In the genomic region with DNA sequence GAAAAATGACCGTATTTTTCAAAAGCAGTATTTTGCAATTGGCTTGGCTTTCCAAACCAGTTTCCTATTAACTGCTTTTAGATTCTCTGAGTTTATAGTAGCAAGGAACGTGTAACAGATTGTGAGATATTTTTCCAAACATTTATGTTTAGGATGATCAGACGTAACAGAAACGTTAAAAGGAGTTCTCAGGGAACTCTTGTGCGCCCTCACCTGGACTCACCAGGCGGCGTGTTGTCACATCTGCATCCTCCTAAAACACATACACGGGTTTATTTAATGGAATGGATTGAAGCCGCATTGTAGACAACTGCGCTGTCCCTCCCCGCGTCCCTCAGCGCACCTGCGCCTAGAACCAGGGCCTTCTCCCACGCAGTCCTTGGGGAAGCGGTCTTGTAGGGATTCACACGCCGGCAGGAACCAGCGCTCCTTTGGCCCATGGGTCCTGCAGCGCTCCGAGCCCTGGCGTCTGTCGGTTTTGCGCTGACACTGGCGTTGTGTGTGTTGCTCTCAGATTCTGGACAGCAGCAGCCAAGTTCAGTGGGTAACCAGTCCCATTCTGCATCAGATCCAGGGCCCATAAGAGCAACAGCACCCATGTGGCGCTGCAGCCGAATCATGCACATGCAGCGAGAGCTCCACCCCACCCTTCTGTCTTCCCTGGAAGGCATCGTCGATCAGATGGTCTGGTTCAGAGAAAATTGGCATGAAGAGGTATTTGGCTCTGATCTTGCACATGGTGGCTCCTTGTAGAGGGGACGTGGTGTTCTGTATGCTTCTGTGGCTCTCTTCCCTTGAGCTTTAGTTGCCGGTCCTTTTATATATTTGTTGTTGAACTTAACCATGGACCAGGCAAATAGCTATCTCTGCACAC, we compare ENCODE assay signal across 22 cellular contexts.
DNase-seq lines count a peak whose midpoint lies in the region; ATAC-seq, FAIRE-seq and TF ChIP-seq lines count a peak whose summit lies in the region.
"Had no signal": no experiment of that assay in that cellular context is flagged by ENCODE, and none has a peak within 500 bp of the region (broad histone marks: within the 10 kb centered on the region; RNA-seq: fewer than 3 reads in every experiment).

No MANE protein-coding gene starts in this region.

- no peaks in the 10 kb centered on the region for H3K79me2 ChIP-seq in GM12878 (ENCODE audit: control insufficient read depth, insufficient read depth, low read length)

- no peaks in the 10 kb centered on the region for H3K4me1 ChIP-seq in Caco-2
- peaks cover 13% of the 10 kb centered on the region for H3K4me1 ChIP-seq in GM12878 (ENCODE audit: control insufficient read depth, insufficient read depth, low read length)
- H3K4me1 ChIP-seq: prostate gland, SJCRH30, thyroid gland had no signal

- FAIRE-seq in GM12878 (lab: Jason Lieb, UNC): no peak

- SMC1A ChIA-PET in GM12878 (lab: Charles Lee; ENCODE audit: uncharacterized antibody, unreplicated experiment): interaction anchor here (1.0 kb wide), 1 partner anchor 24 kb away, joined by 3 read pairs; no protein-coding TSS in a partner anchor

- RAD21 ChIA-PET in GM12878 (lab: Charles Lee; ENCODE audit: unreplicated experiment): interaction anchor here (0.6 kb wide), 1 partner anchor 106 kb away, joined by 3 read pairs; no protein-coding TSS in a partner anchor

- CTCF ChIA-PET in Caco-2 (lab: Charles Lee) (no interaction called here), GM12878 (lab: Yijun Ruan, JAX) (interaction anchor here (1.5 kb wide), 1 partner anchor 318 kb away, joined by 3 read pairs; no protein-coding TSS in a partner anchor)

- 97% methylated on average over 32 of the region's 32 CpGs for WGBS in GM12878 (ENCODE audit: insufficient coverage, insufficient replicate concordance, low lambda C conversion rate, missing lambda C conversion rate)

- H3K9me3 ChIP-seq in Caco-2 (no peaks in the 10 kb centered on the region), GM12878 (replicated peaks; ENCODE audit: control insufficient read depth, insufficient read depth, low read length) (no peaks in the 10 kb centered on the region)
- H3K9me3 ChIP-seq: BLaER1 treated with 17β-estradiol and CSF1 and Interleukin-3, amounts not matched to agents 10 nM and 100 nM; prostate gland; SJCRH30; thyroid gland had no signal

- no peak overlapping the region for H3K9ac ChIP-seq in GM12878 (ENCODE audit: control insufficient read depth, insufficient read depth, low read length)
- H3K9ac ChIP-seq: BLaER1 treated with 17β-estradiol and CSF1 and Interleukin-3, amounts not matched to agents 10 nM and 100 nM had no signal

- no peak overlapping the region for H2AFZ ChIP-seq in GM12878 (ENCODE audit: control insufficient read depth, low read depth, low read length)

- BruUV-seq in Caco-2 (replicated peaks; lab: Mats Ljungman, UMichigan) (no TSS peak), GM12878 (replicated peaks; lab: Mats Ljungman, UMichigan) (no TSS peak)

- H3K4me3 Mint-ChIP-seq in Caco-2 (ENCODE audit: unreplicated experiment): no peak overlapping the region
- H3K4me3 Mint-ChIP-seq in HFFc6: no peak overlapping the region
- H3K4me3 Mint-ChIP-seq in naive thymus-derived CD8-positive, alpha-beta T cell: no peak overlapping the region
- H3K4me3 Mint-ChIP-seq: activated naive CD4-positive, alpha-beta T cell treated with anti-CD3 and anti-CD28 coated beads, Interleukin-2, amount 10 ng/mL, durations not matched to agents 7 days and 5 days; natural killer cell; stimulated activated effector memory CD8-positive, alpha-beta T cell treated with anti-CD3 and anti-CD28 coated beads, Interleukin-12 subunit alpha, Interleukin-12 subunit beta, amount 100 ng/mL, for 72 hours had no signal

- H3K27me3 ChIP-seq in Caco-2 (replicated peaks; ENCODE audit: control insufficient read depth, insufficient read depth, low read length) (no peaks in the 10 kb centered on the region), GM12878 (replicated peaks in 1 of 2; ENCODE audit: control insufficient read depth in 2 of 2, insufficient read depth in 2 of 2, low read length in 1 of 2) (no peaks in the 10 kb centered on the region)
- H3K27me3 ChIP-seq: BLaER1 treated with 17β-estradiol and CSF1 and Interleukin-3, amounts not matched to agents 10 nM and 100 nM; dorsolateral prefrontal cortex; SJCRH30; thyroid gland had no signal

- TF ChIP-seq POLR2A in GM12878 (IDR thresholded peaks at IDR 0.05; ENCODE audit: low read depth, low read length): no peak

- H3K4me1 Mint-ChIP-seq in Caco-2 (ENCODE audit: low read depth, unreplicated experiment) (no peaks in the 10 kb centered on the region), HFFc6 (ENCODE audit: low read depth) (no peaks in the 10 kb centered on the region)
- peaks cover 18 to 43% (median 28%) of the 10 kb centered on the region in 4 donors for H3K4me1 Mint-ChIP-seq in naive thymus-derived CD8-positive, alpha-beta T cell

- H3K36me3 Mint-ChIP-seq in Caco-2 (ENCODE audit: insufficient read depth, unreplicated experiment) (peaks cover 64% of the 10 kb centered on the region), HFFc6 (ENCODE audit: low read depth) (peaks cover 21% of the 10 kb centered on the region)
- peaks cover 7 to 73% (median 17%) of the 10 kb centered on the region in 3 donors for H3K36me3 Mint-ChIP-seq in naive thymus-derived CD8-positive, alpha-beta T cell

- intact Hi-C loops in Caco-2 (cut with micrococcal nuclease; ENCODE audit: unreplicated experiment): no loop called here
- intact Hi-C loops in GM12878 (cut with micrococcal nuclease; ENCODE audit: unreplicated experiment): no loop called here

- no peaks in the 10 kb centered on the region for H4K20me1 ChIP-seq in GM12878 (ENCODE audit: control insufficient read depth, insufficient read depth)

- H3K4me2 ChIP-seq in GM12878 (ENCODE audit: control insufficient read depth, insufficient read depth): no peak overlapping the region
- H3K4me2 ChIP-seq: BLaER1 treated with 17β-estradiol and CSF1 and Interleukin-3, amounts not matched to agents 10 nM and 100 nM had no signal

- no peaks in the 10 kb centered on the region for H3K27me3 Mint-ChIP-seq in Caco-2 (ENCODE audit: insufficient read depth, unreplicated experiment)
- no peaks in the 10 kb centered on the region for H3K27me3 Mint-ChIP-seq in HFFc6 (ENCODE audit: insufficient read depth)
- no peaks in the 10 kb centered on the region for H3K27me3 Mint-ChIP-seq in naive thymus-derived CD8-positive, alpha-beta T cell
- H3K27me3 Mint-ChIP-seq: activated naive CD4-positive, alpha-beta T cell treated with anti-CD3 and anti-CD28 coated beads, Interleukin-2, amount 10 ng/mL, durations not matched to agents 7 days and 5 days had no signal

- TF ChIP-seq CTCF in Caco-2 (IDR thresholded peaks at IDR 0.05; ENCODE audit: insufficient read depth in 1 of 2, low read depth in 1 of 2, low read length in 1 of 2, severe bottlenecking in 1 of 2, unreplicated experiment in 1 of 2): no peak
- TF ChIP-seq CTCF in HFFc6 (IDR thresholded peaks at IDR 0.05): peak; percentile 25; the same call in 1 of the 2 replicates
- TF ChIP-seq CTCF in GM12878 (IDR thresholded peaks at IDR 0.05 in 2 of 3, conservative IDR thresholded peaks at IDR 0.05 in 1 of 3; ENCODE audit: control insufficient read depth in 2 of 3, extremely low read depth in 1 of 3, insufficient read depth in 1 of 3, low read depth in 3 of 3, low read length in 3 of 3): no peak; a peak in 1 of 6 replicates
- TF ChIP-seq CTCF in foreskin fibroblast (IDR thresholded peaks at IDR 0.05; ENCODE audit: low read depth, low read length): no peak

- POLR2A ChIA-PET in Caco-2 (lab: Charles Lee): no interaction called here
- POLR2A ChIA-PET in GM12878 (lab: Charles Lee): interaction anchor here (0.7 kb wide), 1 partner anchor 9 kb away, joined by 3 read pairs; no protein-coding TSS in a partner anchor
- POLR2A ChIA-PET in naive thymus-derived CD8-positive, alpha-beta T cell (lab: Charles Lee): interaction anchor here (0.9 kb wide), 1 partner anchor 54 kb away, joined by 4 read pairs; no protein-coding TSS in a partner anchor

- H3K27ac ChIP-seq in GM12878 (ENCODE audit: control insufficient read depth, insufficient read depth): peak overlapping the region; percentile 43; the same call in 1 of the 2 replicates
- H3K27ac ChIP-seq: BLaER1 treated with 17β-estradiol and CSF1 and Interleukin-3, amounts not matched to agents 10 nM and 100 nM; SJCRH30; thyroid gland had no signal

- H3K36me3 ChIP-seq in Caco-2 (ENCODE audit: control insufficient read depth, insufficient read depth, low read length) (peaks cover 4% of the 10 kb centered on the region), GM12878 (ENCODE audit: control insufficient read depth in 2 of 2, insufficient read depth in 2 of 2, low read length in 1 of 2) (peaks cover 28 to 49% of the 10 kb centered on the region in 2 experiments)

- H3K27ac Mint-ChIP-seq in Caco-2 (ENCODE audit: unreplicated experiment): no peak overlapping the region
- H3K27ac Mint-ChIP-seq in HFFc6: no peak overlapping the region
- peak overlapping the region in 1 of 10 donors; percentile 37 for H3K27ac Mint-ChIP-seq in naive thymus-derived CD8-positive, alpha-beta T cell
- H3K27ac Mint-ChIP-seq: activated naive CD4-positive, alpha-beta T cell treated with anti-CD3 and anti-CD28 coated beads, Interleukin-2, amount 10 ng/mL, durations not matched to agents 7 days and 5 days; natural killer cell; stimulated activated effector memory CD8-positive, alpha-beta T cell treated with anti-CD3 and anti-CD28 coated beads, Interleukin-12 subunit alpha, Interleukin-12 subunit beta, amount 100 ng/mL, for 72 hours had no signal

- ATAC-seq in GM12878: no peak
- ATAC-seq in esophagus mucosa: no peak
- ATAC-seq in HG03457 (IDR thresholded peaks at IDR 0.05; ENCODE audit: unreplicated experiment): no peak
- ATAC-seq in naive thymus-derived CD8-positive, alpha-beta T cell: no peak
- ATAC-seq: natural killer cell; stimulated activated effector memory CD8-positive, alpha-beta T cell treated with anti-CD3 and anti-CD28 coated beads, Interleukin-12 subunit alpha, Interleukin-12 subunit beta, amount 100 ng/mL, for 72 hours had no signal

- DNase-seq in Caco-2 (peak; percentile 10 to 12), HFFc6 (no peak), GM12878 (ENCODE audit: low read depth, low spot score) (no peak), mesenteric fat pad (ENCODE audit: low spot score) (peak; percentile 60), foreskin fibroblast (no peak)
- no peak for DNase-seq in naive thymus-derived CD8-positive, alpha-beta T cell
- DNase-seq: activated naive CD4-positive, alpha-beta T cell treated with anti-CD3 and anti-CD28 coated beads, Interleukin-2, amount 10 ng/mL, durations not matched to agents 7 days and 5 days; DMS79 treated with DMSO at 0.1 percent for 48 hours; glutamatergic neuron; HCEC 1CT; natural killer cell; NCI-H2029; NCI-H524; SJCRH30; thyroid gland had no signal

- in situ Hi-C loops in GM12878 (cut with MboI): no loop called here

- TF ChIP-seq EP300 in GM12878 (IDR thresholded peaks at IDR 0.05; ENCODE audit: borderline replicate concordance in 1 of 2, control insufficient read depth in 1 of 2, low read depth in 2 of 2, low read length in 2 of 2): no peak

- TF ChIP-seq RAD21 in GM12878 (IDR thresholded peaks at IDR 0.05; ENCODE audit: insufficient read depth, low read depth, low read length): no peak

- H3K4me3 ChIP-seq in Caco-2 (ENCODE audit: low read depth, low read length): no peak overlapping the region
- H3K4me3 ChIP-seq in GM12878: no peak overlapping the region
- no peak overlapping the region for H3K4me3 ChIP-seq in foreskin fibroblast (ENCODE audit: low read depth in 1 of 2, low read length in 2 of 2)
- H3K4me3 ChIP-seq: BLaER1 treated with 17β-estradiol and CSF1 and Interleukin-3, amounts not matched to agents 10 nM and 100 nM; dorsolateral prefrontal cortex; lung; prostate gland; SJCRH30; thyroid gland had no signal

- H3K9me3 Mint-ChIP-seq in Caco-2 (ENCODE audit: unreplicated experiment): no peaks in the 10 kb centered on the region
- H3K9me3 Mint-ChIP-seq in HFFc6: no peaks in the 10 kb centered on the region
- H3K9me3 Mint-ChIP-seq in naive thymus-derived CD8-positive, alpha-beta T cell: no peaks in the 10 kb centered on the region
- H3K9me3 Mint-ChIP-seq: activated naive CD4-positive, alpha-beta T cell treated with anti-CD3 and anti-CD28 coated beads, Interleukin-2, amount 10 ng/mL, durations not matched to agents 7 days and 5 days; natural killer cell; stimulated activated effector memory CD8-positive, alpha-beta T cell treated with anti-CD3 and anti-CD28 coated beads, Interleukin-12 subunit alpha, Interleukin-12 subunit beta, amount 100 ng/mL, for 72 hours had no signal

Comparison
In these comparisons a context has a peak if more than half of its experiments do, and no peak if none do; other contexts are left out.
1. DNase-seq: peak in Caco-2 (2 of 2) and mesenteric fat pad (single experiment); none in HFFc6 (single experiment), GM12878 (single experiment), foreskin fibroblast (0 of 2) and naive thymus-derived CD8-positive, alpha-beta T cell (0 of 10).